Comparison of ENCODE assay signal across 8 cellular contexts in genomic region chr18:63970803-63971191, GRCh38. TPM values are rescaled to one million over a fixed set of nuclear protein-coding genes. Genes with fewer than 3 reads are reported as not detected.
DNase-seq lines count a peak whose midpoint lies in the region; ATAC-seq lines count a peak whose summit lies in the region.

No MANE protein-coding gene starts in this region.

- H3K4me1 Mint-ChIP-seq in activated CD4-positive, alpha-beta T cell treated with anti-CD3 and anti-CD28 coated beads, Interleukin-2, amount 10 ng/mL, durations not matched to agents 24 days and 14 days, result peaks cover 37% of the 10 kb centered on the region

- H3K27me3 Mint-ChIP-seq in activated CD4-positive, alpha-beta T cell treated with anti-CD3 and anti-CD28 coated beads, Interleukin-2, amount 10 ng/mL, durations not matched to agents 24 days and 14 days, result no peaks in the 10 kb centered on the region

- no peak for DNase-seq in activated CD4-positive, alpha-beta T cell treated with anti-CD3 and anti-CD28 coated beads, Interleukin-2, amount 10 ng/mL, durations not matched to agents 24 days and 14 days
- no peak for DNase-seq in activated CD4-positive, alpha-beta T cell treated with anti-CD3 and anti-CD28 coated beads, Interleukin-2, amount 50 U/mL, for 4 hours
- DNase-seq in LoVo (ENCODE audit: low spot score), result peak; percentile 59
- no peak for DNase-seq in NCI-H187 (lab: John Stamatoyannopoulos, UW)

- peak overlapping the region; percentile 93 for H3K4me3 Mint-ChIP-seq in activated CD4-positive, alpha-beta T cell treated with anti-CD3 and anti-CD28 coated beads, Interleukin-2, amount 10 ng/mL, durations not matched to agents 24 days and 14 days

- intact Hi-C loops in activated CD4-positive, alpha-beta T cell treated with anti-CD3 and anti-CD28 coated beads, Interleukin-2, amount 10 ng/mL, durations not matched to agents 24 days and 14 days (cut with micrococcal nuclease), result loop anchor here (1.0 to 5.0 kb wide), 4 partner anchors 19 to 548 kb away; partner anchors contain the start of gene VPS4B

- H3K4me1 ChIP-seq in iPS-18a (ENCODE audit: control insufficient read depth, low read depth, low read length) (peaks cover 10% of the 10 kb centered on the region), skeletal muscle satellite cell (ENCODE audit: control insufficient read depth, insufficient read depth, low read length) (peaks cover 16% of the 10 kb centered on the region)

- H3K9me3 ChIP-seq in iPS-18a (ENCODE audit: control insufficient read depth, low read depth, low read length), result no peaks in the 10 kb centered on the region
- no peaks in the 10 kb centered on the region for H3K9me3 ChIP-seq in skeletal muscle satellite cell (replicated peaks; ENCODE audit: low read length)

- H3K27me3 ChIP-seq in iPS-18a (ENCODE audit: control insufficient read depth, insufficient read depth, low read length) (peaks cover 43% of the 10 kb centered on the region), skeletal muscle satellite cell (ENCODE audit: control insufficient read depth, insufficient read depth, low read length) (no peaks in the 10 kb centered on the region)

- H3K4me2 ChIP-seq in skeletal muscle satellite cell (ENCODE audit: low read length), result peak overlapping the region; percentile 91

- peaks cover 19% of the 10 kb centered on the region for H3K36me3 Mint-ChIP-seq in activated CD4-positive, alpha-beta T cell treated with anti-CD3 and anti-CD28 coated beads, Interleukin-2, amount 10 ng/mL, durations not matched to agents 24 days and 14 days (ENCODE audit: low read depth)

- ATAC-seq in GM18870 (IDR thresholded peaks at IDR 0.05; ENCODE audit: unreplicated experiment), result no peak

- H3K9ac ChIP-seq in iPS-18a (ENCODE audit: low read length), result peak overlapping the region; percentile 65
- peak overlapping the region; percentile 86 for H3K9ac ChIP-seq in skeletal muscle satellite cell (ENCODE audit: low read depth, low read length)

- H3K4me3 ChIP-seq in iPS-18a (ENCODE audit: low read length) (peak overlapping the region; percentile 76), skeletal muscle satellite cell (ENCODE audit: low read length) (peak overlapping the region; percentile 84)

- H3K27ac ChIP-seq in angular gyrus (ENCODE audit: low read depth, low read length) (peak overlapping the region; percentile 90), iPS-18a (ENCODE audit: low read length) (peak overlapping the region; percentile 30)

- H3K27ac Mint-ChIP-seq in activated CD4-positive, alpha-beta T cell treated with anti-CD3 and anti-CD28 coated beads, Interleukin-2, amount 10 ng/mL, durations not matched to agents 24 days and 14 days, result peak overlapping the region; percentile 92

- no peaks in the 10 kb centered on the region for H3K9me3 Mint-ChIP-seq in activated CD4-positive, alpha-beta T cell treated with anti-CD3 and anti-CD28 coated beads, Interleukin-2, amount 10 ng/mL, durations not matched to agents 24 days and 14 days

- no peaks in the 10 kb centered on the region for H3K36me3 ChIP-seq in iPS-18a (ENCODE audit: control insufficient read depth, low read depth, low read length)
- no peaks in the 10 kb centered on the region for H3K36me3 ChIP-seq in skeletal muscle satellite cell (ENCODE audit: insufficient read depth, low read length)

RNA-seq across cellular contexts. Expression of gene SERPINB8, which starts 0.9 kb away (rescaled TPM):
- total RNA-seq in activated CD4-positive, alpha-beta T cell treated with anti-CD3 and anti-CD28 coated beads, Interleukin-2, amount 10 ng/mL, durations not matched to agents 24 days and 14 days, result 22.0 and 25.5 TPM in 2 replicates
- total RNA-seq in skeletal muscle satellite cell (2012; rRNA removed), result 20.0 and 24.5 TPM in 2 replicates

RNA-seq across cellular contexts. Expression of gene HMSD, which starts 21.7 kb away (rescaled TPM):
- 16.8 and 25.0 TPM in 2 replicates for total RNA-seq in activated CD4-positive, alpha-beta T cell treated with anti-CD3 and anti-CD28 coated beads, Interleukin-2, amount 10 ng/mL, durations not matched to agents 24 days and 14 days
- total RNA-seq in skeletal muscle satellite cell (2012; rRNA removed), result 0.25 TPM in 1 of 2 replicates, not detected in the other
